ENCODE assay signal across 12 cellular contexts in genomic region chrX:2894885-2895292, GRCh38. TPM values are rescaled to one million over a fixed set of nuclear protein-coding genes. Genes with fewer than 3 reads are reported as not detected.
A peak's percentile ranks its signal among the peaks of the same experiment; 100 is the strongest.
DNase-seq lines count a peak whose midpoint lies in the region; ATAC-seq and TF ChIP-seq lines count a peak whose summit lies in the region.
"Had no signal": no experiment of that assay in that cellular context is flagged by ENCODE, and none has a peak within 500 bp of the region (broad histone marks: within the 10 kb centered on the region; RNA-seq: fewer than 3 reads in every experiment).

No MANE protein-coding gene starts in this region.

- DNase-seq in EL = peak; percentile 53
- DNase-seq in NCI-H2227 treated with DMSO at 0.1 percent for 48 hours (lab: John Stamatoyannopoulos, UW) = peak; percentile 25
- DNase-seq in choroid plexus epithelial cell (ENCODE audit: low read depth) = peak; percentile 41
- peak; percentile 14 for DNase-seq in retina
- DNase-seq in GOT3 (lab: John Stamatoyannopoulos, UW) = no peak
- no peak for DNase-seq in left ventricle myocardium superior
- DNase-seq: NCI-H187; stimulated activated naive B cell treated with anti-CD40 and anti-IgM and Interleukin-4, amounts not matched to agents 10 μg/mL and 1 μg/mL and 100 μg/mL, for 72 hours had no signal

- ATAC-seq in left ventricle myocardium superior (no peak), HG03378 (IDR thresholded peaks at IDR 0.05; ENCODE audit: unreplicated experiment) (no peak), GM19455 (IDR thresholded peaks at IDR 0.05; ENCODE audit: unreplicated experiment) (no peak)
- ATAC-seq: activated T-helper 17 cell treated with anti-CD3 and anti-CD28 coated beads, Interleukin-2, amount 50 U/mL, for 72 hours; sciatic nerve; stimulated activated naive B cell treated with anti-CD40 and anti-IgM and Interleukin-4, amounts not matched to agents 10 μg/mL and 1 μg/mL and 100 μg/mL, for 72 hours had no signal

- no peak overlapping the region for H3K4me3 ChIP-seq in choroid plexus epithelial cell (ENCODE audit: low read depth, low read length)

- intact Hi-C loops in left ventricle myocardium superior (cut with micrococcal nuclease) = no loop called here

- no peak for TF ChIP-seq CTCF in choroid plexus epithelial cell (conservative IDR thresholded peaks at IDR 0.05; ENCODE audit: low read depth, low read length)

RNA-seq across cellular contexts. Expression of gene ARSD, which starts 34.2 kb away (rescaled TPM):
- 4.6 TPM for total RNA-seq in left ventricle myocardium superior

Comparison
In these comparisons a context has a peak if more than half of its experiments do, and no peak if none do; other contexts are left out.
1. DNase-seq: peak in EL (single experiment), NCI-H2227 treated with DMSO at 0.1 percent for 48 hours (single experiment), choroid plexus epithelial cell (single experiment) and retina (single experiment); none in GOT3 (single experiment) and left ventricle myocardium superior (single experiment).